In genomic region chr10:64080071-64080470, GRCh38 we compare ENCODE assay signal across 9 cellular contexts.
"Had no signal": no experiment of that assay in that cellular context is flagged by ENCODE, and none has a peak within 500 bp of the region (broad histone marks: within the 10 kb centered on the region; RNA-seq: fewer than 3 reads in every experiment).

No MANE protein-coding gene starts in this region.

- H3K9ac ChIP-seq: GM23248 had no signal

- H3K27ac Mint-ChIP-seq: HFFc6 had no signal

- FAIRE-seq: HTR-8/SVneo, K562 had no signal

- H3K27ac ChIP-seq: GM23248 had no signal

- ATAC-seq: HCT116, K562 had no signal

- DNase-seq: GM23248, GOT3, H7, HFFc6, IMR-90 had no signal

- H3K4me3 ChIP-seq: GM23248, HAP-1, K562 had no signal

- H3K36me3 ChIP-seq: HAP-1 had no signal

- H2AFZ ChIP-seq: GM23248 had no signal

- H3K4me1 ChIP-seq: HAP-1 had no signal

- H3K9me3 ChIP-seq: HAP-1 had no signal

- H3K4me3 Mint-ChIP-seq: HFFc6 had no signal
